Comparison of ENCODE assay signal across 2 cellular contexts in the genomic region with DNA sequence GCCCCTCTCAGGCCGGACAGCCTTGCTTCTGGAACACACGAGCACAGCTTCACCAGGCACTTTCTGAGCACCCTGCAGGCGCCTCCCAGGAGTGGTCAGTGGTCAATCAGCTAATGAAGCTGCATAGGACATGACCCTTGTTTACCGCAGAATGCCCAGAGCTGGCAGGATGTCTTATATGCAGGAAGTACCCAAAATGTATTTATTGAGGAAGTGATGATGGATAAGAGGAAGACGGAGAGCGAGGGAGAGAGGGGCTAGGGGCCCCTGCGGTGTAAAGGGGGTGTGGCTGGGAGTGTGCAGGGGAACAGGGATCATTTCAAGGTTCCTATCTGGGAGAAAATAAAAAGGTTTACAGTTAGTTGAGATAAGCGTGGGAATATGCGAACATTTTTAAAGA.
TF ChIP-seq lines count a peak whose summit lies in the region.

No MANE protein-coding gene starts in this region.

TF ChIP-seq in liver, 16 proteins besides CTCF, POLR2A, EP300 and RAD21:
- TF ChIP-seq YY1 (IDR thresholded peaks at IDR 0.05) (no peak), FOXA2 (IDR thresholded peaks at IDR 0.05) (no peak), HNF4A (conservative IDR thresholded peaks at IDR 0.05) (no peak), FOXA1 (IDR thresholded peaks at IDR 0.05) (no peak), TAF1 (conservative IDR thresholded peaks at IDR 0.05) (no peak)
TF ChIP-seq in liver: peak in this region for 0.

TF ChIP-seq in HepG2, 621 proteins besides CTCF, POLR2A, EP300 and RAD21:
- no peak for TF ChIP-seq ZNF780A (CRISPR knock-in tag; IDR thresholded peaks at IDR 0.05)
- TF ChIP-seq ZNF260 (CRISPR knock-in tag; IDR thresholded peaks at IDR 0.05; ENCODE audit: borderline replicate concordance, low read depth) = no peak
- TF ChIP-seq CBX5 (CRISPR knock-in tag; IDR thresholded peaks at IDR 0.05; ENCODE audit: borderline replicate concordance) = no peak
- no peak for TF ChIP-seq ZNF644 (CRISPR knock-in tag; IDR thresholded peaks at IDR 0.05; ENCODE audit: low read depth)
- TF ChIP-seq, protein P1, sequence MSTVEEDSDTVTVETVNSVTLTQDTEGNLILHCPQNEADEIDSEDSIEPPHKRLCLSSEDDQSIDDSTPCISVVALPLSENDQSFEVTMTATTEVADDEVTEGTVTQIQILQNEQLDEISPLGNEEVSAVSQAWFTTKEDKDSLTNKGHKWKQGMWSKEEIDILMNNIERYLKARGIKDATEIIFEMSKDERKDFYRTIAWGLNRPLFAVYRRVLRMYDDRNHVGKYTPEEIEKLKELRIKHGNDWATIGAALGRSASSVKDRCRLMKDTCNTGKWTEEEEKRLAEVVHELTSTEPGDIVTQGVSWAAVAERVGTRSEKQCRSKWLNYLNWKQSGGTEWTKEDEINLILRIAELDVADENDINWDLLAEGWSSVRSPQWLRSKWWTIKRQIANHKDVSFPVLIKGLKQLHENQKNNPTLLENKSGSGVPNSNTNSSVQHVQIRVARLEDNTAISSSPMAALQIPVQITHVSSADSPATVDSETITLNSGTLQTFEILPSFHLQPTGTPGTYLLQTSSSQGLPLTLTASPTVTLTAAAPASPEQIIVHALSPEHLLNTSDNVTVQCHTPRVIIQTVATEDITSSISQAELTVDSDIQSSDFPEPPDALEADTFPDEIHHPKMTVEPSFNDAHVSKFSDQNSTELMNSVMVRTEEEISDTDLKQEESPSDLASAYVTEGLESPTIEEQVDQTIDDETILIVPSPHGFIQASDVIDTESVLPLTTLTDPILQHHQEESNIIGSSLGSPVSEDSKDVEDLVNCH (CRISPR knock-in tag; IDR thresholded peaks at IDR 0.05) = no peak
- TF ChIP-seq, protein P2, sequence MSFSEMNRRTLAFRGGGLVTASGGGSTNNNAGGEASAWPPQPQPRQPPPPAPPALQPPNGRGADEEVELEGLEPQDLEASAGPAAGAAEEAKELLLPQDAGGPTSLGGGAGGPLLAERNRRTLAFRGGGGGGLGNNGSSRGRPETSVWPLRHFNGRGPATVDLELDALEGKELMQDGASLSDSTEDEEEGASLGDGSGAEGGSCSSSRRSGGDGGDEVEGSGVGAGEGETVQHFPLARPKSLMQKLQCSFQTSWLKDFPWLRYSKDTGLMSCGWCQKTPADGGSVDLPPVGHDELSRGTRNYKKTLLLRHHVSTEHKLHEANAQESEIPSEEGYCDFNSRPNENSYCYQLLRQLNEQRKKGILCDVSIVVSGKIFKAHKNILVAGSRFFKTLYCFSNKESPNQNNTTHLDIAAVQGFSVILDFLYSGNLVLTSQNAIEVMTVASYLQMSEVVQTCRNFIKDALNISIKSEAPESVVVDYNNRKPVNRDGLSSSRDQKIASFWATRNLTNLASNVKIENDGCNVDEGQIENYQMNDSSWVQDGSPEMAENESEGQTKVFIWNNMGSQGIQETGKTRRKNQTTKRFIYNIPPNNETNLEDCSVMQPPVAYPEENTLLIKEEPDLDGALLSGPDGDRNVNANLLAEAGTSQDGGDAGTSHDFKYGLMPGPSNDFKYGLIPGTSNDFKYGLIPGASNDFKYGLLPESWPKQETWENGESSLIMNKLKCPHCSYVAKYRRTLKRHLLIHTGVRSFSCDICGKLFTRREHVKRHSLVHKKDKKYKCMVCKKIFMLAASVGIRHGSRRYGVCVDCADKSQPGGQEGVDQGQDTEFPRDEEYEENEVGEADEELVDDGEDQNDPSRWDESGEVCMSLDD (CRISPR knock-in tag; IDR thresholded peaks at IDR 0.05; ENCODE audit: borderline replicate concordance) = no peak
